25 cellular contexts compared by ENCODE assay signal in genomic region chr7:17036584-17036983, GRCh38.
"Had no signal": no experiment of that assay in that cellular context is flagged by ENCODE, and none has a peak within 500 bp of the region (broad histone marks: within the 10 kb centered on the region; RNA-seq: fewer than 3 reads in every experiment).

No MANE protein-coding gene starts in this region.

- H3K36me3 ChIP-seq: colonic mucosa, esophagus squamous epithelium, gastrocnemius medialis, heart right ventricle, left lung, lower lobe of right lung had no signal

- H3K4me3 ChIP-seq: colonic mucosa, esophagus squamous epithelium, gastrocnemius medialis, heart right ventricle, left lung, lower lobe of right lung, mucosa of descending colon had no signal

- ATAC-seq: effector memory CD8-positive, alpha-beta T cell; esophagus mucosa; gastrocnemius medialis; heart right ventricle; left cardiac atrium; left lung; left ventricle myocardium superior; lower lobe of right lung; mucosa of descending colon had no signal

- H3K27me3 ChIP-seq: colonic mucosa, esophagus squamous epithelium, gastrocnemius medialis, heart right ventricle, left lung had no signal

- H3K9me3 ChIP-seq: colonic mucosa, esophagus squamous epithelium, gastrocnemius medialis, heart right ventricle, left lung, lower lobe of right lung, mucosa of descending colon had no signal

- FAIRE-seq: islet of Langerhans, keratinocyte had no signal

- DNase-seq: colonic mucosa; cortex of kidney; effector CD8-positive, alpha-beta T cell; effector memory CD8-positive, alpha-beta T cell; endodermal cell; erythroblast; esophagus squamous epithelium; foreskin fibroblast; foreskin melanocyte; gastrocnemius medialis; glutamatergic neuron; head of caudate nucleus; heart right ventricle; hippocampal formation; left cardiac atrium; left lung; left ventricle myocardium superior; lower lobe of right lung; mesenchymal stem cell; mucosa of descending colon; naive B cell had no signal

- H3K27ac ChIP-seq: colonic mucosa, epithelial cell of prostate, esophagus squamous epithelium, gastrocnemius medialis, heart right ventricle, left lung, lower lobe of right lung had no signal
